Comparison of ENCODE assay signal across 1 cellular context in the genomic region with DNA sequence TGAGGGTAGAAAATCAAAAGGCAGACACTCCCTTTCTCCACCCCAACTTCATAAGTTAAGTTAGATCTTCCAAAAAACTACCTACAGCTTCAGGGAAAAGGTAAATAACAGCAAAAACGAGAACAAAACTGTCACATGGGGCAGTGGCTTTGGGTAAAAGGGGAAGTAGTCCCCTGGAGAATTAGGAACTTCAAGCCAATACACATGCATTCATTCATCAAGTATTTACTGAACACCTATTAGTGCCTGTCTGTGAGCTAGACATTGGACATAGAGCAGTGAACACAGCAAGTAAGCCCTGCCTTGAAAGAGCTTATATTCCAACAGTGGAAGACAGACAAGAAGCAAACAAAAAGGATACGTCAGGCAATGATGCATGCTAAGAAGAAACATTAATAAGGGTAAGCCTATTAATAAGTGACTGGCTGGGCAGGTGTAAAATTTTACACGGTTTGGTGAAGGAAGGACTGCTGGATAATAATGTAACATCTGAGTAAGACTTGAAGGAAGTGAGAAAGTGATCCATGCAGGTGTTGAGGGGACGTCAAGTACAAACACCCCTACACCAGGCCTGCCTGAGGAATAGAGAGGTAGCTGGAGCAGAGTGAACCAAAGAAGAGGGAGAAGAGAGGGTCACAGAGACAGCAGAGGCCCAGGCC.
TF ChIP-seq lines count a peak whose summit lies in the region.

No MANE protein-coding gene starts in this region.

TF ChIP-seq in GM12878, 131 proteins besides CTCF, POLR2A, EP300 and RAD21 (continued from another document):
- TF ChIP-seq, protein P1, sequence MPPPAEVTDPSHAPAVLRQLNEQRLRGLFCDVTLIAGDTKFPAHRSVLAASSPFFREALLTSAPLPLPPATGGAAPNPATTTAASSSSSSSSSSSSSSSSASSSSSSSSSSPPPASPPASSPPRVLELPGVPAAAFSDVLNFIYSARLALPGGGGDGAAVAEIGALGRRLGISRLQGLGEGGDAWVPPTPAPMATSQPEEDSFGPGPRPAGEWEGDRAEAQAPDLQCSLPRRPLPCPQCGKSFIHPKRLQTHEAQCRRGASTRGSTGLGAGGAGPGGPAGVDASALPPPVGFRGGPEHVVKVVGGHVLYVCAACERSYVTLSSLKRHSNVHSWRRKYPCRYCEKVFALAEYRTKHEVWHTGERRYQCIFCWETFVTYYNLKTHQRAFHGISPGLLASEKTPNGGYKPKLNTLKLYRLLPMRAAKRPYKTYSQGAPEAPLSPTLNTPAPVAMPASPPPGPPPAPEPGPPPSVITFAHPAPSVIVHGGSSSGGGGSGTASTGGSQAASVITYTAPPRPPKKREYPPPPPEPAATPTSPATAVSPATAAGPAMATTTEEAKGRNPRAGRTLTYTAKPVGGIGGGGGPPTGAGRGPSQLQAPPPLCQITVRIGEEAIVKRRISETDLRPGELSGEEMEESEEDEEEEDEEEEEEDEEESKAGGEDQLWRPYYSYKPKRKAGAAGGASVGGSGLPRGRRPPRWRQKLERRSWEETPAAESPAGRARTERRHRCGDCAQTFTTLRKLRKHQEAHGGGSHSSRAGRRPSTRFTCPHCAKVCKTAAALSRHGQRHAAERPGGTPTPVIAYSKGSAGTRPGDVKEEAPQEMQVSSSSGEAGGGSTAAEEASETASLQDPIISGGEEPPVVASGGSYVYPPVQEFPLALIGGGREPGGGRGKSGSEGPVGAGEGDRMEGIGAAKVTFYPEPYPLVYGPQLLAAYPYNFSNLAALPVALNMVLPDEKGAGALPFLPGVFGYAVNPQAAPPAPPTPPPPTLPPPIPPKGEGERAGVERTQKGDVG (CRISPR knock-in tag; IDR thresholded peaks at IDR 0.05): no peak
- no peak for TF ChIP-seq MXI1 (IDR thresholded peaks at IDR 0.05; ENCODE audit: low read depth, low read length)
- TF ChIP-seq MEF2B (IDR thresholded peaks at IDR 0.05; ENCODE audit: partially characterized antibody, poor library complexity, severe bottlenecking): no peak
- TF ChIP-seq, protein P2, sequence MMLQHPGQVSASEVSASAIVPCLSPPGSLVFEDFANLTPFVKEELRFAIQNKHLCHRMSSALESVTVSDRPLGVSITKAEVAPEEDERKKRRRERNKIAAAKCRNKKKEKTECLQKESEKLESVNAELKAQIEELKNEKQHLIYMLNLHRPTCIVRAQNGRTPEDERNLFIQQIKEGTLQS (IDR thresholded peaks at IDR 0.05; ENCODE audit: borderline replicate concordance, extremely low read depth, low read depth, low read length): no peak
TF ChIP-seq in GM12878: peak in this region for 3.
